In genomic region chr5:55537315-55537714, GRCh38 we compare ENCODE assay signal across 2 cellular contexts.
TF ChIP-seq lines count a peak whose summit lies in the region.

No MANE protein-coding gene starts in this region.

TF ChIP-seq in A549, 52 proteins besides CTCF, POLR2A, EP300 and RAD21:
- TF ChIP-seq ZC3H11A (IDR thresholded peaks at IDR 0.05), result peak; percentile 90
TF ChIP-seq in A549: peak in this region for 1; not testable (repeated sequence) for 51.

TF ChIP-seq in HEK293, 187 proteins besides CTCF, POLR2A, EP300 and RAD21:
- TF ChIP-seq ZNF629 (tag by site-specific recombination; IDR thresholded peaks at IDR 0.05) (peak; percentile 62; the same call in 1 of the 2 replicates), ZNF623 (tag by site-specific recombination; IDR thresholded peaks at IDR 0.05) (peak; percentile 81), ZNF501 (tag by site-specific recombination; IDR thresholded peaks at IDR 0.05) (0 out of 2 replicates have a peak, but pooled peaks have one; percentile 43), GLI2 (tag by site-specific recombination; IDR thresholded peaks at IDR 0.05; ENCODE audit: borderline replicate concordance, low read depth) (peak; percentile 41; the same call in 1 of the 2 replicates), ZNF791 (tag by site-specific recombination; IDR thresholded peaks at IDR 0.05) (0 out of 2 replicates have a peak, but pooled peaks have one; percentile 26), ZNF426 (tag by site-specific recombination; IDR thresholded peaks at IDR 0.05) (peak; percentile 90), ZNF138 (tag by site-specific recombination; IDR thresholded peaks at IDR 0.05; ENCODE audit: borderline replicate concordance) (peak; percentile 77; the same call in 1 of the 2 replicates), GFI1B (tag by site-specific recombination; IDR thresholded peaks at IDR 0.05) (0 out of 2 replicates have a peak, but pooled peaks have one; percentile 57), ZNF341 (tag by site-specific recombination; IDR thresholded peaks at IDR 0.05; ENCODE audit: low read depth) (peak; percentile 25; the same call in 1 of the 2 replicates), ZNF530 (tag by site-specific recombination; IDR thresholded peaks at IDR 0.05; ENCODE audit: low read depth) (0 out of 2 replicates have a peak, but pooled peaks have one; percentile 72), ZNF354C (tag by site-specific recombination; IDR thresholded peaks at IDR 0.05; ENCODE audit: borderline replicate concordance, low read depth) (peak; percentile 78; the same call in 1 of the 2 replicates), ZNF223 (tag by site-specific recombination; IDR thresholded peaks at IDR 0.05) (peak; percentile 44; the same call in 1 of the 2 replicates), ZNF404 (tag by site-specific recombination; IDR thresholded peaks at IDR 0.05) (0 out of 2 replicates have a peak, but pooled peaks have one; percentile 64), ZNF394 (tag by site-specific recombination; IDR thresholded peaks at IDR 0.05; ENCODE audit: borderline replicate concordance) (peak; percentile 95), ZNF664 (tag by site-specific recombination; IDR thresholded peaks at IDR 0.05) (peak; percentile 67; the same call in 1 of the 2 replicates), ZNF580 (tag by site-specific recombination; IDR thresholded peaks at IDR 0.05) (0 out of 2 replicates have a peak, but pooled peaks have one; percentile 49), ZFP37 (tag by site-specific recombination; IDR thresholded peaks at IDR 0.05) (peak; percentile 54; the same call in 1 of the 2 replicates), ZNF518A (tag by site-specific recombination; conservative IDR thresholded peaks at IDR 0.05; ENCODE audit: low read depth) (peak; percentile 94), ZNF558 (tag by site-specific recombination; IDR thresholded peaks at IDR 0.05) (peak; percentile 82), AEBP2 (tag by site-specific recombination; IDR thresholded peaks at IDR 0.05; ENCODE audit: borderline replicate concordance) (peak; percentile 50; the same call in 1 of the 2 replicates), ZNF292 (tag by site-specific recombination; IDR thresholded peaks at IDR 0.05; ENCODE audit: borderline replicate concordance, low read depth) (peak; percentile 77; the same call in 1 of the 2 replicates), ZXDB (tag by site-specific recombination; IDR thresholded peaks at IDR 0.05) (peak; percentile 55; the same call in 1 of the 2 replicates), ZNF560 (tag by site-specific recombination; IDR thresholded peaks at IDR 0.05; ENCODE audit: borderline replicate concordance) (0 out of 2 replicates have a peak, but pooled peaks have one; percentile 28), ZNF704 (tag by site-specific recombination; IDR thresholded peaks at IDR 0.05) (0 out of 2 replicates have a peak, but pooled peaks have one; percentile 14), ZNF23 (tag by site-specific recombination; IDR thresholded peaks at IDR 0.05; ENCODE audit: borderline replicate concordance) (0 out of 2 replicates have a peak, but pooled peaks have one; percentile 43), ZNF366 (tag by site-specific recombination; conservative IDR thresholded peaks at IDR 0.05) (0 out of 2 replicates have a peak, but pooled peaks have one; percentile 17), RBAK (tag by site-specific recombination; IDR thresholded peaks at IDR 0.05) (peak; percentile 73; the same call in 1 of the 2 replicates), ZBTB21 (tag by site-specific recombination; IDR thresholded peaks at IDR 0.05) (0 out of 2 replicates have a peak, but pooled peaks have one; percentile 22), ZNF654 (tag by site-specific recombination; IDR thresholded peaks at IDR 0.05; ENCODE audit: low read depth) (peak; percentile 44), ZNF510 (tag by site-specific recombination; IDR thresholded peaks at IDR 0.05; ENCODE audit: insufficient replicate concordance) (peak; percentile 83), ZBTB8A (tag by site-specific recombination; IDR thresholded peaks at IDR 0.05) (peak; percentile 84), REST (tag by site-specific recombination; IDR thresholded peaks at IDR 0.05) (peak; percentile 72), ZNF140 (tag by site-specific recombination; IDR thresholded peaks at IDR 0.05) (peak; percentile 72; the same call in 1 of the 2 replicates), ZNF202 (tag by site-specific recombination; IDR thresholded peaks at IDR 0.05; ENCODE audit: borderline replicate concordance) (peak; percentile 89; the same call in 1 of the 2 replicates), ZNF514 (tag by site-specific recombination; IDR thresholded peaks at IDR 0.05) (peak; percentile 77; the same call in 1 of the 2 replicates), ZNF214 (tag by site-specific recombination; IDR thresholded peaks at IDR 0.05; ENCODE audit: borderline replicate concordance) (peak; percentile 44; the same call in 1 of the 2 replicates), ZNF266 (tag by site-specific recombination; IDR thresholded peaks at IDR 0.05; ENCODE audit: low read depth) (peak; percentile 81), ZNF19 (tag by site-specific recombination; IDR thresholded peaks at IDR 0.05; ENCODE audit: low read depth) (peak; percentile 81; the same call in 1 of the 2 replicates), ZNF433 (tag by site-specific recombination; IDR thresholded peaks at IDR 0.05; ENCODE audit: low read depth) (0 out of 2 replicates have a peak, but pooled peaks have one; percentile 38), ZBTB11 (tag by site-specific recombination; conservative IDR thresholded peaks at IDR 0.05; ENCODE audit: low read depth) (peak; percentile 79)
